In the genomic region with DNA sequence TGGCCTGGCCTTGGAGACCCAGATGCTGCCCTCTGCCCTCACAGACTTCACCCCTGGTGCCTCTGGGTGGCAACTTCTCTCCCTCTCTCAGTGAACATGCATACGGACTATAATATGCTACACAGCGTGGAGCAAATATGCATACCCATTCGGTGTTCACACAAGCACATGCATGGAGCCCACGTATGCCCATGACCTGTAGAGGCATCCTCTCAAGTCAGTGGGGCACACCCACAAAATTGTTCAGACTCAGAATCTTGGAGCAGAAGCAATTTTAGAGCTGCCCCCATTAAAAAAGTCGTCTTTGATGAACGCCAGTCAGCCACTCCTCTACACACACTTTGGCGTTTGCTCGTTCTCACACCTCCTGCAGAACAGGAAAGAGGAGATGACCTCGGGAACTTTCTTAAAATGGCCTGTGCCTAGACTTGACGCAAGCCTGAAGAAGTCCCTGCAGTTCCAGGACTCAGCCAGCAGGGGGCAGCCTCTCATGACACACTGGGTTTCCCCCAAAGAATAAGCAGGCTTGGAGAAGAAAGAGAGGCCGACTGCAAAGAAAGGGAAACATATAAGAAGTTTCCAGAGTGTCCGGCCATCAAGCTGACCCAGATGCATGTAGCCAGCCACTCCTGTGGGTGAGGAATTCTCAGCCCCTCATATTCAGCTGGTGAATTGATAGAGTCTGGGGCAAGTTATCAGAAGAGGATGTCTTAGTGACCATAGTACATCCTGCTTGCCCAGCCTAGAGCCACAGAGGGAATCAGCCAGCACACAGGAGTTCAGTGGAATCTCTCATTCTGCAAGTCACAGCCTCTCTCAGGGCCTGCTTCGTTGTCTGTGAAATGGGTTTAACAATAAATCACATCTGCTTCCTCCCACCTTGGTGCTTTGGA, we compare ENCODE assay signal across 8 cellular contexts. TPM values are rescaled to one million over a fixed set of nuclear protein-coding genes. Genes with fewer than 3 reads are reported as not detected.
A peak's percentile ranks its signal among the peaks of the same experiment; 100 is the strongest.
DNase-seq lines count a peak whose midpoint lies in the region; ATAC-seq and TF ChIP-seq lines count a peak whose summit lies in the region.

No MANE protein-coding gene starts in this region.

- in situ Hi-C loops in IMR-90 (cut with MboI; ENCODE audit: low sequenced_read_pairs), result loop anchor here (5.0 kb wide), 1 partner anchor 90 kb away; no protein-coding TSS in a partner anchor

- H2AK9ac ChIP-seq in IMR-90 (replicated peaks; ENCODE audit: low read depth, low read length, poor library complexity), result no peak overlapping the region

- H4K12ac ChIP-seq in trophoblast cell (ENCODE audit: low read depth, low read length), result no peak overlapping the region

- H3K9me3 ChIP-seq in IMR-90 (ENCODE audit: control insufficient read depth, insufficient read depth, low read length), result peaks cover 7% of the 10 kb centered on the region
- no peaks in the 10 kb centered on the region for H3K9me3 ChIP-seq in RWPE2 (ENCODE audit: severe bottlenecking)
- no peaks in the 10 kb centered on the region for H3K9me3 ChIP-seq in trophoblast cell (ENCODE audit: insufficient read depth, low read depth, low read length)

- H3K4ac ChIP-seq in IMR-90 (ENCODE audit: low read depth, low read length) (no peak overlapping the region), trophoblast cell (ENCODE audit: low read depth, low read length) (no peak overlapping the region)

- TF ChIP-seq POLR2A in IMR-90 (IDR thresholded peaks at IDR 0.05; ENCODE audit: low read depth, low read length), result no peak

- H3K9me1 ChIP-seq in IMR-90 (ENCODE audit: insufficient read depth, low read length), result no peaks in the 10 kb centered on the region

- TF ChIP-seq CTCF in IMR-90 (conservative IDR thresholded peaks at IDR 0.05; ENCODE audit: low read depth, low read length) (peak; percentile 84), RWPE2 (IDR thresholded peaks at IDR 0.05; ENCODE audit: poor library complexity, severe bottlenecking) (peak; percentile 71), type B pancreatic cell (conservative IDR thresholded peaks at IDR 0.05) (peak; percentile 95)

- H2AK5ac ChIP-seq in IMR-90 (ENCODE audit: low read depth, low read length) (no peak overlapping the region), trophoblast cell (ENCODE audit: low read length) (no peak overlapping the region)

- no peaks in the 10 kb centered on the region for H4K20me1 ChIP-seq in IMR-90 (ENCODE audit: insufficient read depth, low read length)

- H3K79me2 ChIP-seq in trophoblast cell (ENCODE audit: control insufficient read depth, insufficient read depth, low read length, poor library complexity), result no peaks in the 10 kb centered on the region

- H3K36me3 Mint-ChIP-seq in type B pancreatic cell, result no peaks in the 10 kb centered on the region

- H3K23ac ChIP-seq in IMR-90 (ENCODE audit: low read depth, low read length), result no peak overlapping the region
- no peak overlapping the region for H3K23ac ChIP-seq in trophoblast cell (ENCODE audit: low read length)

- H2BK15ac ChIP-seq in IMR-90 (ENCODE audit: low read depth, low read length), result no peak overlapping the region

- H3K79me1 ChIP-seq in IMR-90 (ENCODE audit: low read depth in 1 of 2, low read length in 2 of 2) (no peaks in the 10 kb centered on the region), trophoblast cell (ENCODE audit: low read length) (no peaks in the 10 kb centered on the region)

- H3K36me3 ChIP-seq in IMR-90 (ENCODE audit: control insufficient read depth, insufficient read depth, low read length), result no peaks in the 10 kb centered on the region
- no peaks in the 10 kb centered on the region for H3K36me3 ChIP-seq in RWPE2 (ENCODE audit: low read depth)
- H3K36me3 ChIP-seq in trophoblast cell (ENCODE audit: control insufficient read depth in 1 of 2, insufficient read depth in 2 of 2, low read length in 2 of 2), result no peaks in the 10 kb centered on the region

- no peak overlapping the region for H3K4me3 Mint-ChIP-seq in type B pancreatic cell

- peak overlapping the region; percentile 6 for H2AFZ ChIP-seq in IMR-90 (replicated peaks; ENCODE audit: low read length, poor library complexity)
- no peak overlapping the region for H2AFZ ChIP-seq in trophoblast cell (ENCODE audit: insufficient read depth, low read length, poor library complexity)

- no peak overlapping the region for H3K4me2 ChIP-seq in IMR-90 (ENCODE audit: low read depth, low read length)
- H3K4me2 ChIP-seq in trophoblast cell (ENCODE audit: low read length), result no peak overlapping the region

- WGBS in IMR-90 (ENCODE audit: extremely low coverage in 2 of 2, insufficient read length in 1 of 2), 2 experiments, result 27% methylated on average over 3 of the region's 13 CpGs; no CpG with 5 or more reads in 1 of the 2 experiments
- no CpG with 5 or more reads among the region's 13 CpGs for WGBS in trophoblast cell (ENCODE audit: extremely low coverage, insufficient coverage, insufficient read length)

- ATAC-seq in GM18517 (IDR thresholded peaks at IDR 0.05; ENCODE audit: unreplicated experiment) (peak; percentile 67), IMR-90 (ENCODE audit: low read depth) (peak; percentile 91), RWPE2 (ENCODE audit: low read depth) (no peak)

- no peak overlapping the region for H4K91ac ChIP-seq in IMR-90 (ENCODE audit: insufficient read depth, low read depth, low read length)
- no peak overlapping the region for H4K91ac ChIP-seq in trophoblast cell (ENCODE audit: low read depth, low read length)

- H2BK20ac ChIP-seq in IMR-90 (ENCODE audit: low read depth, low read length), result no peak overlapping the region

- DNase-seq in AG08396 (ENCODE audit: low spot score) (peak; percentile 69), IMR-90 (peak; percentile 53), RWPE2 (ENCODE audit: low spot score) (no peak), germinal center (ENCODE audit: low spot score) (peak; percentile 52), trophoblast cell (peak; percentile 68 to 83), type B pancreatic cell (ENCODE audit: extremely low spot score, unreplicated experiment) (peak; percentile 79)
- peak; percentile 68 for DNase-seq in activated gamma-delta T cell treated with anti-CD3 and anti-CD28 coated beads, Interleukin-2, amount 50 U/mL, for 16 hours (ENCODE audit: low read depth)

- H3K9ac ChIP-seq in IMR-90 (ENCODE audit: low read depth, low read length) (no peak overlapping the region), trophoblast cell (ENCODE audit: low read length) (no peak overlapping the region)

- no peaks in the 10 kb centered on the region for H3K4me1 ChIP-seq in IMR-90 (ENCODE audit: control insufficient read depth, insufficient read depth, low read length)
- peaks cover 5% of the 10 kb centered on the region for H3K4me1 ChIP-seq in RWPE2 (ENCODE audit: insufficient read depth, poor library complexity, severe bottlenecking)
- peaks cover 0 to 3% of the 10 kb centered on the region in 2 experiments for H3K4me1 ChIP-seq in trophoblast cell (ENCODE audit: control insufficient read depth in 1 of 2, insufficient read depth in 2 of 2, low read length in 2 of 2)

- H3K27ac ChIP-seq in IMR-90 (ENCODE audit: insufficient read depth, low read length) (no peak overlapping the region), RWPE2 (ENCODE audit: poor library complexity, severe bottlenecking) (peak overlapping the region; percentile 59), trophoblast cell (ENCODE audit: low read depth, low read length) (no peak overlapping the region)

- no peak overlapping the region for H4K5ac ChIP-seq in IMR-90 (ENCODE audit: low read depth, low read length)

- POLR2A ChIA-PET in IMR-90 (lab: Charles Lee; ENCODE audit: unreplicated experiment), result no interaction called here

- dilution Hi-C loops in IMR-90 (cut with HindIII; ENCODE audit: low sequenced_read_pairs, unreplicated experiment), result no loop called here

- H3K14ac ChIP-seq in IMR-90 (replicated peaks; ENCODE audit: low read depth, low read length) (no peak overlapping the region), trophoblast cell (ENCODE audit: low read length) (no peak overlapping the region)

- H3K4me1 Mint-ChIP-seq in type B pancreatic cell (ENCODE audit: unreplicated experiment), result peaks cover 5% of the 10 kb centered on the region

- H3K27me3 Mint-ChIP-seq in type B pancreatic cell, result no peaks in the 10 kb centered on the region

- peak; percentile 82 for TF ChIP-seq RAD21 in IMR-90 (IDR thresholded peaks at IDR 0.05; ENCODE audit: low read length)

- intact Hi-C loops in IMR-90 (cut with micrococcal nuclease), result loop anchor here (1.0 to 10.0 kb wide), 2 partner anchors 89 to 187 kb away; no protein-coding TSS in a partner anchor

- H2BK12ac ChIP-seq in trophoblast cell (ENCODE audit: low read length), result no peak overlapping the region

- H2BK120ac ChIP-seq in IMR-90 (ENCODE audit: low read depth, low read length), result no peak overlapping the region
- no peak overlapping the region for H2BK120ac ChIP-seq in trophoblast cell (ENCODE audit: insufficient read depth, low read length, poor library complexity)

- H3K18ac ChIP-seq in IMR-90 (ENCODE audit: low read depth, low read length), result no peak overlapping the region
- H3K18ac ChIP-seq in trophoblast cell (ENCODE audit: low read length), result no peak overlapping the region

- H3K56ac ChIP-seq in IMR-90 (ENCODE audit: extremely low read depth, insufficient read depth, low read length), result no peak overlapping the region

- H4K8ac ChIP-seq in IMR-90 (ENCODE audit: low read depth in 2 of 2, low read length in 2 of 2) (no peak overlapping the region), trophoblast cell (ENCODE audit: low read depth, low read length) (no peak overlapping the region)

- CTCF ChIA-PET in IMR-90 (lab: Yijun Ruan, JAX), result interaction anchor here (0.6 to 3.9 kb wide), 5 partner anchors 10 to 116 kb away, joined by 3 to 32 read pairs (median 3); no protein-coding TSS in a partner anchor

- no TSS peak for BruUV-seq in IMR-90 (replicated peaks; lab: Mats Ljungman, UMichigan)

- H3K9me3 Mint-ChIP-seq in type B pancreatic cell, result peaks cover 3% of the 10 kb centered on the region

- H3K27ac Mint-ChIP-seq in type B pancreatic cell, result no peak overlapping the region

- H2BK5ac ChIP-seq in IMR-90 (ENCODE audit: low read depth, low read length, poor library complexity, severe bottlenecking) (no peak overlapping the region), trophoblast cell (ENCODE audit: low read depth, low read length, poor library complexity) (no peak overlapping the region)

- H3K27me3 ChIP-seq in IMR-90 (ENCODE audit: control insufficient read depth, insufficient read depth, low read length) (peaks cover 15% of the 10 kb centered on the region; the same call in 1 of the 2 replicates), RWPE2 (ENCODE audit: insufficient read depth, poor library complexity, severe bottlenecking) (no peaks in the 10 kb centered on the region), trophoblast cell (ENCODE audit: insufficient read depth, low read length) (no peaks in the 10 kb centered on the region)

- no peak overlapping the region for H3K4me3 ChIP-seq in IMR-90 (ENCODE audit: insufficient read depth, low read depth, low read length)
- H3K4me3 ChIP-seq in RWPE2 (ENCODE audit: severe bottlenecking), result no peak overlapping the region
- no peak overlapping the region for H3K4me3 ChIP-seq in trophoblast cell (ENCODE audit: low read depth, low read length)

RNA-seq across cellular contexts. Expression of a gene that starts 17.3 kb away (rescaled TPM):
- total RNA-seq in IMR-90 (2012; rRNA removed) (under 0.01 and 0.18 TPM in 2 replicates), type B pancreatic cell (ENCODE audit: low replicate concordance) (1.0 and 1.2 TPM in 2 replicates)
- polyA plus RNA-seq in IMR-90 (2012; rRNA removed), result 0.67 and 0.72 TPM in 2 replicates
- polyA plus RNA-seq in IMR-90 (2012; cell fraction: cytosol; rRNA removed), result 0.54 and 0.81 TPM in 2 replicates
- 0.30 and 0.32 TPM in 2 replicates for polyA plus RNA-seq in IMR-90 (2012; cell fraction: nucleus; rRNA removed; ENCODE audit: low replicate concordance)
- 0.06 and 0.07 TPM in 2 replicates for polyA plus RNA-seq in trophoblast cell (2013)
